ENCODE assay signal across 18 cellular contexts in the genomic region with DNA sequence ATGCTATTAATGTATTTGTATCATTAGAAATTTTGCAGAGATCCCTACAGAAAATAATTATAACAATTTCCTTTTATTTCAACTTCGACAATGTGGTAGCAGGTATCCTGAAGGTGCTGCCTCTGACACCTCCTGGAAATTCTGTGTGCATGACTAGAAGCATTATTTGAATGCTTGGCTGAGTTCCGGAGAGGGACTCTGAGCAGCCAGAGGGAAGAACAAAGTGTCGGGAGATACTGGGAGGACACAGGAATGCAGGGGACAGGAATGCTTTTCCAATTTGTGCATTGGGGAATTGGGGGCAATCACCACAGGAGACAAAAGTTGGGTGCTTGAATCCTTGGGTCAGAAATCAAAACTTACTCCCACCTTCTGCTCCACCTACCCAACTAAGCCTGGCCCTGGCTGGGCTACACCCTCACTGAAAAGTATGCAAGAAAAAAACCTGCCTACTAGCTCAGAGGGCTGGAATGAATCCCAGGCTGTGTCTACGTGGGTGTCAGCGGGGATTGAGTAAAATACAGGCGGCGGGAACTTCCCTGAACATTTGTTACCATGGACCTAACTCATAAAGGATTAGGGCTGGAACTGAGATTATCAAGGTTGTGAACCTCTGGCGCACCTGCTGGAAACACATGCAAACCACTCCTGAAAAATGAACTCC.
DNase-seq lines count a peak whose midpoint lies in the region; ATAC-seq, FAIRE-seq and TF ChIP-seq lines count a peak whose summit lies in the region.
"Had no signal": no experiment of that assay in that cellular context is flagged by ENCODE, and none has a peak within 500 bp of the region (broad histone marks: within the 10 kb centered on the region; RNA-seq: fewer than 3 reads in every experiment).

No MANE protein-coding gene starts in this region.

- DNase-seq in Right ventricle myocardium superior (no peak), cardiac septum (ENCODE audit: low spot score) (no peak), left cardiac atrium (no peak), mesendoderm (peak; percentile 67), urothelium cell line (ENCODE audit: low spot score) (peak; percentile 12), substantia nigra (lab: John Stamatoyannopoulos, UW) (no peak), globus pallidus (ENCODE audit: low spot score) (no peak), GM10266 (ENCODE audit: extremely low spot score) (no peak)
- DNase-seq: MV-4-11, NCI-H1417, NCI-H1930, NCI-H748 treated with DMSO at 0.1 percent for 48 hours, PC-3 had no signal

- no peak overlapping the region for H3K9ac ChIP-seq in mesendoderm (ENCODE audit: low read length)
- H3K9ac ChIP-seq: BLaER1 treated with 17β-estradiol and CSF1 and Interleukin-3, amounts not matched to agents 10 nM and 100 nM had no signal

- intact Hi-C loops in Right ventricle myocardium superior (cut with DNase I) (no loop called here), cardiac septum (cut with DNase I) (no loop called here), left cardiac atrium (cut with DNase I) (no loop called here)

- no peak overlapping the region for H2AK5ac ChIP-seq in mesendoderm (ENCODE audit: low read length)

- H2BK15ac ChIP-seq in mesendoderm (replicated peaks; ENCODE audit: low read depth), result no peak overlapping the region

- no peaks in the 10 kb centered on the region for H3K79me1 ChIP-seq in mesendoderm (ENCODE audit: low read length)

- H4K8ac ChIP-seq in mesendoderm (ENCODE audit: low read depth, low read length), result no peak overlapping the region

- H4K5ac ChIP-seq in mesendoderm (ENCODE audit: low read length), result no peak overlapping the region

- H2BK5ac ChIP-seq in mesendoderm (ENCODE audit: low read length), result no peak overlapping the region

- no peaks in the 10 kb centered on the region for H3K4me1 ChIP-seq in mesendoderm (ENCODE audit: control insufficient read depth, low read depth, low read length)
- H3K4me1 ChIP-seq: HAP-1, SJSA1 had no signal

- no peak overlapping the region for H3K18ac ChIP-seq in mesendoderm (ENCODE audit: low read length)

- H3K27me3 ChIP-seq in mesendoderm (ENCODE audit: insufficient read depth, low read length, poor library complexity), result no peaks in the 10 kb centered on the region
- H3K27me3 ChIP-seq: BLaER1 treated with 17β-estradiol and CSF1 and Interleukin-3, amounts not matched to agents 10 nM and 100 nM; SJSA1 had no signal

- no peak overlapping the region for H2BK120ac ChIP-seq in mesendoderm (ENCODE audit: low read depth, low read length)

- H3K4me3 ChIP-seq in mesendoderm (ENCODE audit: low read length), result no peak overlapping the region
- H3K4me3 ChIP-seq: BLaER1 treated with 17β-estradiol and CSF1 and Interleukin-3, amounts not matched to agents 10 nM and 100 nM; HAP-1; SJSA1 had no signal

- H3K56ac ChIP-seq in mesendoderm (ENCODE audit: low read length), result no peak overlapping the region

- no CpG with 5 or more reads among the region's 8 CpGs for WGBS in mesendoderm (ENCODE audit: extremely low coverage, insufficient coverage, low lambda C conversion rate)

- peak; percentile 74 for ATAC-seq in Right ventricle myocardium superior (ENCODE audit: poor library complexity)
- peak; percentile 53 to 93 for ATAC-seq in left cardiac atrium
- ATAC-seq: PC-3 had no signal

- H3K36me3 ChIP-seq in mesendoderm (ENCODE audit: control insufficient read depth, insufficient read depth, low read length), result no peaks in the 10 kb centered on the region
- H3K36me3 ChIP-seq: BLaER1 treated with 17β-estradiol and CSF1 and Interleukin-3, amounts not matched to agents 10 nM and 100 nM; HAP-1; SJSA1 had no signal

- no peak for FAIRE-seq in urothelium cell line (lab: Jason Lieb, UNC)
- FAIRE-seq: A204.1 had no signal

- TF ChIP-seq CTCF in GM10266 (IDR thresholded peaks at IDR 0.05; ENCODE audit: control insufficient read depth, insufficient read depth, low read depth, missing control alignments), result no peak

- no peak overlapping the region for H3K4me2 ChIP-seq in mesendoderm (ENCODE audit: low read length)
- H3K4me2 ChIP-seq: BLaER1 treated with 17β-estradiol and CSF1 and Interleukin-3, amounts not matched to agents 10 nM and 100 nM had no signal

- H3K79me2 ChIP-seq in mesendoderm (ENCODE audit: control insufficient read depth, insufficient read depth, low read length), result no peaks in the 10 kb centered on the region

- no peak overlapping the region for H3K23ac ChIP-seq in mesendoderm (ENCODE audit: low read length)

- no peak overlapping the region for H3K4ac ChIP-seq in mesendoderm (ENCODE audit: low read depth, low read length)

- H3K27ac ChIP-seq in mesendoderm (ENCODE audit: low read depth, low read length), result no peak overlapping the region
- H3K27ac ChIP-seq in substantia nigra (ENCODE audit: low read depth, low read length, poor library complexity, severe bottlenecking), result no peak overlapping the region
- H3K27ac ChIP-seq: BLaER1 treated with 17β-estradiol and CSF1 and Interleukin-3, amounts not matched to agents 10 nM and 100 nM; RWPE1; SJSA1 had no signal

Comparison
In these comparisons a context has a peak if more than half of its experiments do, and no peak if none do; other contexts are left out.
1. DNase-seq: peak in mesendoderm (single experiment) and urothelium cell line (single experiment); none in Right ventricle myocardium superior (single experiment), cardiac septum (single experiment), left cardiac atrium (single experiment), substantia nigra (0 of 49), globus pallidus (single experiment) and GM10266 (single experiment).